In genomic region chr1:3611170-3612019, GRCh38 we compare ENCODE assay signal across 8 cellular contexts. TPM values are rescaled to one million over a fixed set of nuclear protein-coding genes. Genes with fewer than 3 reads are reported as not detected.
A peak's percentile ranks its signal among the peaks of the same experiment; 100 is the strongest.
DNase-seq lines count a peak whose midpoint lies in the region; ATAC-seq and TF ChIP-seq lines count a peak whose summit lies in the region.

TSS of gene MEGF6 (minus strand) at chr1:3611508. CDS start at chr1:3611268, 240 bp downstream.

- H3K36me3 ChIP-seq in SJCRH30 = no peaks in the 10 kb centered on the region

- intact Hi-C loops in Right ventricle myocardium superior (cut with DNase I) = no loop called here

- no peaks in the 10 kb centered on the region for H3K9me3 ChIP-seq in SJCRH30 (replicated peaks)

- H3K27ac ChIP-seq in SJCRH30 = no peak within 1 kb of the TSS

- peaks cover 18% of the 10 kb centered on the region for H3K4me1 ChIP-seq in SJCRH30

- no peak for TF ChIP-seq CTCF in retinal pigment epithelial cell (conservative IDR thresholded peaks at IDR 0.05; ENCODE audit: low read depth, low read length)

- peak; percentile 75 for ATAC-seq in Right ventricle myocardium superior (ENCODE audit: poor library complexity)
- no peak for ATAC-seq in GM18909 (IDR thresholded peaks at IDR 0.05; ENCODE audit: poor library complexity, unreplicated experiment)
- no peak for ATAC-seq in GM21737 (IDR thresholded peaks at IDR 0.05; ENCODE audit: unreplicated experiment)

- H3K4me3 ChIP-seq in retinal pigment epithelial cell (ENCODE audit: low read length) = peak within 1 kb of the TSS; percentile 48
- H3K4me3 ChIP-seq in SJCRH30 = no peak within 1 kb of the TSS

- peaks cover 49% of the 10 kb centered on the region for H3K27me3 ChIP-seq in SJCRH30

- DNase-seq in GDM1 (lab: John Stamatoyannopoulos, UW) (peak; percentile 77), NCI-H748 treated with DMSO at 0.1 percent for 48 hours (lab: John Stamatoyannopoulos, UW) (peak; percentile 45), Right ventricle myocardium superior (peak; percentile 65), retinal pigment epithelial cell (ENCODE audit: low read depth) (peak; percentile 30), SJCRH30 (no peak)
- peak; percentile 84 for DNase-seq in activated effector memory CD4-positive, alpha-beta T cell treated with anti-CD3 and anti-CD28 coated beads, Interleukin-2, amount 50 U/mL, for 16 hours

RNA-seq across cellular contexts. Expression of gene MEGF6, which starts in this region (rescaled TPM):
- 7.3 TPM for total RNA-seq in Right ventricle myocardium superior
- total RNA-seq in SJCRH30 (2014; rRNA removed; shearing (Covaris generic)) = 0.08 TPM in 1 of 2 replicates, not detected in the other

Comparison
In these comparisons a context has a peak if more than half of its experiments do, and no peak if none do; other contexts are left out.
1. DNase-seq: peak in GDM1 (single experiment), NCI-H748 treated with DMSO at 0.1 percent for 48 hours (single experiment), activated effector memory CD4-positive, alpha-beta T cell treated with anti-CD3 and anti-CD28 coated beads, Interleukin-2, amount 50 U/mL, for 16 hours (single experiment), Right ventricle myocardium superior (single experiment) and retinal pigment epithelial cell (single experiment); none in SJCRH30 (0 of 2).